In the genomic region with DNA sequence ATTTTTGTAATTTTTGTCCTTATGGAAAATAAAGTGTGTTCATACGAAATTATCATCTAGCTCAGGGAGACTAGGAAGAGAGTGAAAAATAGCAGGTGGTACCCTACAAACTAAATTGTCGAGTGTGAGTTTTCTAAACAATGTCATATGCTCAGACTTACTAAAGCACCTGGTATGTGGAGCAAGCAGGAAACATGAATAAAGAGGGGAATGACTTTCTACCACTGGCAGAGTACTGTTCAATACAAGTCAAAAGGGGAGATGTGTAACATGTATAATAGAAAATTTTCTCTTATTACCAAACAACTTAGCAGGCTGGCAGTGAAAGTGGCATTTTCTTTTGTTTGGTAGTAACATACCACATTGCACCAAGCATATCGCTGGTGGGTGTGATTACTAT, we compare ENCODE assay signal across 15 cellular contexts. TPM values are rescaled to one million over a fixed set of nuclear protein-coding genes. Genes with fewer than 3 reads are reported as not detected.
DNase-seq lines count a peak whose midpoint lies in the region; ATAC-seq and TF ChIP-seq lines count a peak whose summit lies in the region.
"Had no signal": no experiment of that assay in that cellular context is flagged by ENCODE, and none has a peak within 500 bp of the region (broad histone marks: within the 10 kb centered on the region; RNA-seq: fewer than 3 reads in every experiment).

No MANE protein-coding gene starts in this region.

- DNase-seq in DMS 273 (lab: John Stamatoyannopoulos, UW; ENCODE audit: unreplicated experiment) (peak; percentile 43), HFFc6 (no peak), cerebellar cortex (ENCODE audit: low spot score) (peak; percentile 35), mesothelial cell of epicardium (ENCODE audit: low spot score in 2 of 2, unreplicated experiment in 2 of 2) (no peak), NCI-H1930 (lab: John Stamatoyannopoulos, UW) (no peak), Kasumi-1 (lab: John Stamatoyannopoulos, UW) (no peak), Karpas-422 (no peak)
- DNase-seq: activated CD4-positive, alpha-beta T cell treated with anti-CD3 and anti-CD28 coated beads for 4 hours; activated naive CD8-positive, alpha-beta T cell treated with anti-CD3 and anti-CD28 coated beads, Interleukin-2, amount 10 ng/mL, durations not matched to agents 7 days and 5 days; activated T-cell treated with anti-CD3 and anti-CD28 coated beads, Interleukin-2, amount 50 U/mL, for 1 hour; DMS153; NCI-H1105 treated with DMSO at 0.1 percent for 48 hours; transverse colon had no signal

- H3K27ac Mint-ChIP-seq in HFFc6 = 0 out of 2 replicates have a peak overlapping the region, but pooled peaks have one; percentile 0
- peak overlapping the region; percentile 68 for H3K27ac Mint-ChIP-seq in mesothelial cell of epicardium
- H3K27ac Mint-ChIP-seq: activated naive CD8-positive, alpha-beta T cell treated with anti-CD3 and anti-CD28 coated beads, Interleukin-2, amount 10 ng/mL, durations not matched to agents 7 days and 5 days; B cell had no signal

- H3K4me2 ChIP-seq in Karpas-422 (ENCODE audit: low read depth, low read length, poor library complexity, severe bottlenecking) = no peak overlapping the region

- H3K9ac ChIP-seq in Karpas-422 (ENCODE audit: low read length) = no peak overlapping the region

- no peaks in the 10 kb centered on the region for H3K9me3 ChIP-seq in Karpas-422 (ENCODE audit: low read length)
- H3K9me3 ChIP-seq: transverse colon had no signal

- H4K20me1 ChIP-seq in Karpas-422 (ENCODE audit: insufficient read depth, low read depth, low read length) = no peaks in the 10 kb centered on the region

- H3K4me1 Mint-ChIP-seq in HFFc6 (ENCODE audit: low read depth) (peaks cover 25% of the 10 kb centered on the region), mesothelial cell of epicardium (peaks cover 50% of the 10 kb centered on the region)

- no peak for ATAC-seq in HG03025 (IDR thresholded peaks at IDR 0.05; ENCODE audit: low FRiP score, unreplicated experiment)

- H3K79me2 ChIP-seq in Karpas-422 (ENCODE audit: low read length) = peaks cover 88% of the 10 kb centered on the region

- no peak overlapping the region for H3K27ac ChIP-seq in Karpas-422 (ENCODE audit: low read length)

- H3K27me3 ChIP-seq in Karpas-422 (ENCODE audit: low read length) = no peaks in the 10 kb centered on the region
- H3K27me3 ChIP-seq: transverse colon had no signal

- H3K4me3 Mint-ChIP-seq in HFFc6 (no peak overlapping the region), mesothelial cell of epicardium (no peak overlapping the region)
- H3K4me3 Mint-ChIP-seq: activated naive CD8-positive, alpha-beta T cell treated with anti-CD3 and anti-CD28 coated beads, Interleukin-2, amount 10 ng/mL, durations not matched to agents 7 days and 5 days; B cell had no signal

- no peak overlapping the region for H2AFZ ChIP-seq in Karpas-422 (ENCODE audit: low read length)

- TF ChIP-seq CTCF in HFFc6 (IDR thresholded peaks at IDR 0.05) (no peak), mesothelial cell of epicardium (IDR thresholded peaks at IDR 0.05; ENCODE audit: unreplicated experiment) (no peak)

- H3K36me3 ChIP-seq in Karpas-422 (ENCODE audit: insufficient read depth, low read length) = peaks cover 3% of the 10 kb centered on the region; the same call in 1 of the 2 replicates
- H3K36me3 ChIP-seq: transverse colon had no signal

- no peaks in the 10 kb centered on the region for H3K27me3 Mint-ChIP-seq in HFFc6 (ENCODE audit: insufficient read depth)
- H3K27me3 Mint-ChIP-seq in mesothelial cell of epicardium (ENCODE audit: low read depth) = no peaks in the 10 kb centered on the region
- H3K27me3 Mint-ChIP-seq: activated naive CD8-positive, alpha-beta T cell treated with anti-CD3 and anti-CD28 coated beads, Interleukin-2, amount 10 ng/mL, durations not matched to agents 7 days and 5 days; B cell had no signal

- no peaks in the 10 kb centered on the region for H3K9me2 ChIP-seq in Karpas-422 (replicated peaks; ENCODE audit: insufficient read depth, low read length)

- H3K36me3 Mint-ChIP-seq in HFFc6 (ENCODE audit: low read depth) (peaks cover 14% of the 10 kb centered on the region), mesothelial cell of epicardium (peaks cover 14% of the 10 kb centered on the region)

- H3K4me1 ChIP-seq in Karpas-422 (ENCODE audit: low read length) = peaks cover 33% of the 10 kb centered on the region

- no peaks in the 10 kb centered on the region for H3K9me3 Mint-ChIP-seq in HFFc6
- no peaks in the 10 kb centered on the region for H3K9me3 Mint-ChIP-seq in mesothelial cell of epicardium
- H3K9me3 Mint-ChIP-seq: activated naive CD8-positive, alpha-beta T cell treated with anti-CD3 and anti-CD28 coated beads, Interleukin-2, amount 10 ng/mL, durations not matched to agents 7 days and 5 days had no signal

- no peak overlapping the region for H3K4me3 ChIP-seq in Karpas-422 (ENCODE audit: low read length)
- H3K4me3 ChIP-seq: transverse colon had no signal

RNA-seq across cellular contexts. Expression of gene CTNNBL1, which starts 36.1 kb away (rescaled TPM):
- 10 to 100 TPM; 49.7 to 62.4 (median 59.5) TPM for total RNA-seq in HFFc6 (2021; fragmentation: NEBNext Ultra II Directional; extraction: Animal tissue kit (Norgen Biotek cat#: 25700))
- 55.6 to 59.1 TPM (median 59.0 TPM) in 3 replicates for total RNA-seq in mesothelial cell of epicardium
- 70.0 and 102 TPM in 2 replicates for total RNA-seq in Karpas-422 (2014; rRNA removed; shearing (Covaris generic); ENCODE audit: low replicate concordance)

Comparison
In these comparisons a context has a peak if more than half of its experiments do, and no peak if none do; other contexts are left out.
1. DNase-seq: peak in DMS 273 (single experiment) and cerebellar cortex (single experiment); none in HFFc6 (single experiment), mesothelial cell of epicardium (0 of 2), NCI-H1930 (0 of 2), Kasumi-1 (0 of 2) and Karpas-422 (single experiment).